Comparison of ENCODE assay signal across 15 cellular contexts in genomic region chr18:72811047-72811446, GRCh38.
DNase-seq lines count a peak whose midpoint lies in the region; ATAC-seq and TF ChIP-seq lines count a peak whose summit lies in the region.
"Had no signal": no experiment of that assay in that cellular context is flagged by ENCODE, and none has a peak within 500 bp of the region (broad histone marks: within the 10 kb centered on the region; RNA-seq: fewer than 3 reads in every experiment).

No MANE protein-coding gene starts in this region.

- H3K36me3 Mint-ChIP-seq in nephron progenitor cell (ENCODE audit: low read depth), result peaks cover 4% of the 10 kb centered on the region
- H3K36me3 Mint-ChIP-seq: brain, memory B cell had no signal

- no peak for TF ChIP-seq CTCF in nephron progenitor cell (IDR thresholded peaks at IDR 0.05)

- no peaks in the 10 kb centered on the region for H3K9me3 Mint-ChIP-seq in nephron progenitor cell
- H3K9me3 Mint-ChIP-seq: brain had no signal

- no peak overlapping the region for H3K4me3 Mint-ChIP-seq in nephron progenitor cell
- H3K4me3 Mint-ChIP-seq: brain; memory B cell; stimulated activated naive CD8-positive, alpha-beta T cell treated with anti-CD3 and anti-CD28 coated beads, Interleukin-15, amount 100 ng/mL, for 72 hours had no signal

- H3K27ac Mint-ChIP-seq in nephron progenitor cell, result no peak overlapping the region
- H3K27ac Mint-ChIP-seq: brain; memory B cell; stimulated activated naive CD8-positive, alpha-beta T cell treated with anti-CD3 and anti-CD28 coated beads, Interleukin-15, amount 100 ng/mL, for 72 hours had no signal

- no peaks in the 10 kb centered on the region for H3K27me3 Mint-ChIP-seq in nephron progenitor cell (ENCODE audit: low read depth, poor library complexity)
- H3K27me3 Mint-ChIP-seq: memory B cell; stimulated activated naive CD8-positive, alpha-beta T cell treated with anti-CD3 and anti-CD28 coated beads, Interleukin-15, amount 100 ng/mL, for 72 hours had no signal

- DNase-seq in NCI-H69 (lab: John Stamatoyannopoulos, UW) (peak; percentile 64), T-helper 9 cell (no peak), nephron progenitor cell (no peak)
- no peak for DNase-seq in activated CD4-positive, alpha-beta T cell treated with anti-CD3 and anti-CD28 coated beads for 1 hour
- DNase-seq: activated naive CD4-positive, alpha-beta T cell treated with Interleukin-2 at 50 U/mL for 16 hours; EL; stimulated activated naive CD8-positive, alpha-beta T cell treated with anti-CD3 and anti-CD28 coated beads, Interleukin-15, amount 100 ng/mL, for 72 hours had no signal

- ATAC-seq in GM18502 (IDR thresholded peaks at IDR 0.05; ENCODE audit: poor library complexity, unreplicated experiment) (peak; percentile 97), GM19452 (IDR thresholded peaks at IDR 0.05; ENCODE audit: unreplicated experiment) (peak; percentile 86), HG03342 (IDR thresholded peaks at IDR 0.05; ENCODE audit: unreplicated experiment) (peak; percentile 52), GM21528 (IDR thresholded peaks at IDR 0.05; ENCODE audit: low FRiP score, unreplicated experiment) (no peak)
- ATAC-seq: HepG2; SK-N-SH treated with all-trans-retinoic acid at 6 μM for 48 hours; stimulated activated naive CD8-positive, alpha-beta T cell treated with anti-CD3 and anti-CD28 coated beads, Interleukin-15, amount 100 ng/mL, for 72 hours had no signal

- peaks cover 6% of the 10 kb centered on the region for H3K4me1 Mint-ChIP-seq in nephron progenitor cell
- H3K4me1 Mint-ChIP-seq: brain; stimulated activated naive CD8-positive, alpha-beta T cell treated with anti-CD3 and anti-CD28 coated beads, Interleukin-15, amount 100 ng/mL, for 72 hours had no signal
